20 cellular contexts compared by ENCODE assay signal in the genomic region with DNA sequence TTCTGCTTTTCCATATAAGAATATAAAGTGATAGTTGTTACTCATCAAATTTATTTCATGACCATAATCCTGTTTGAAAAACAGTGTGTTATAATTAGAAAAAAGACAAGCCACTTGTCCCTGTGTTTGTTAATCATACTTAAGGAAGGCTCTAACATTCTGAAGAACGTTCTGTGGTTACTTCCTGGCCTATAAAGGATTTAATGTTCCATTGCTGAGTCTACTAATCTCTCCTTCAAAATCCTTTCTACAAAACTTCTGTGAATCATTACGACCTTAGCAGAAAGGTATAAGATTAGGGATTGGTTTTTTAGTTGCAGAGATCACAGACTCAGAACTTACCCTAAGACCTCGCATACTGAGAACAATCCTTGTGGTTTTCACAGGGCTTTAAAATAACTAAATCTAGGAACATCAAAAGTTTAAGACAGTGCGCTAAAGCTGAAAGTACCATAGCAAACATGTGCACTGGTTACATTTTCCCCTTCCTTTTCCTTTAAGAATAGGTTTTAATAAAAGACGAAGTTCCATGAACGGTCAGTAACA. TPM values are rescaled to one million over a fixed set of nuclear protein-coding genes. Genes with fewer than 3 reads are reported as not detected.
A peak's percentile ranks its signal among the peaks of the same experiment; 100 is the strongest.
DNase-seq lines count a peak whose midpoint lies in the region; ATAC-seq and TF ChIP-seq lines count a peak whose summit lies in the region.
"Had no signal": no experiment of that assay in that cellular context is flagged by ENCODE, and none has a peak within 500 bp of the region (broad histone marks: within the 10 kb centered on the region; RNA-seq: fewer than 3 reads in every experiment).

No MANE protein-coding gene starts in this region.

- no peak overlapping the region for H3K27ac ChIP-seq in BLaER1 treated with 17β-estradiol and CSF1 and Interleukin-3, amounts not matched to agents 10 nM and 100 nM
- no peak overlapping the region for H3K27ac ChIP-seq in heart left ventricle

- peaks cover 5 to 17% (median 14%) of the 10 kb centered on the region in 10 experiments; a peak in 16 of 20 replicates for H3K4me1 ChIP-seq in BLaER1 treated with 17β-estradiol and CSF1 and Interleukin-3, amounts not matched to agents 10 nM and 100 nM
- peaks cover 0 to 6% (median 0%) of the 10 kb centered on the region in 12 donors for H3K4me1 ChIP-seq in heart left ventricle

- TF ChIP-seq CTCF in fibroblast of villous mesenchyme (IDR thresholded peaks at IDR 0.05; ENCODE audit: insufficient read depth, low read depth, low read length) (no peak), heart left ventricle (IDR thresholded peaks at IDR 0.05) (no peak)

- no peaks in the 10 kb centered on the region for H4K20me1 ChIP-seq in BLaER1 treated with 17β-estradiol and CSF1 and Interleukin-3, amounts not matched to agents 10 nM and 100 nM

- ATAC-seq in GM18520 (IDR thresholded peaks at IDR 0.05; ENCODE audit: unreplicated experiment) (no peak), heart left ventricle (no peak)
- ATAC-seq: Panc1 had no signal

- no peaks in the 10 kb centered on the region for H3K27me3 ChIP-seq in BLaER1 treated with 17β-estradiol and CSF1 and Interleukin-3, amounts not matched to agents 10 nM and 100 nM
- no peaks in the 10 kb centered on the region for H3K27me3 ChIP-seq in heart left ventricle

- H3K4me3 ChIP-seq in BLaER1 treated with 17β-estradiol and CSF1 and Interleukin-3, amounts not matched to agents 10 nM and 100 nM = no peak overlapping the region
- H3K4me3 ChIP-seq in fibroblast of villous mesenchyme (ENCODE audit: low read depth, low read length) (no peak overlapping the region), heart left ventricle (no peak overlapping the region)

- no peak overlapping the region for H3K9ac ChIP-seq in BLaER1 treated with 17β-estradiol and CSF1 and Interleukin-3, amounts not matched to agents 10 nM and 100 nM

- H3K9me3 ChIP-seq in BLaER1 treated with 17β-estradiol and CSF1 and Interleukin-3, amounts not matched to agents 10 nM and 100 nM (replicated peaks in 1 of 11) = peaks cover 13 to 20% (median 17%) of the 10 kb centered on the region in 11 experiments
- peaks cover 0 to 11% (median 2%) of the 10 kb centered on the region in 12 donors for H3K9me3 ChIP-seq in heart left ventricle

- DNase-seq in LHCN-M2 (ENCODE audit: low read depth) = peak; percentile 56
- DNase-seq in fibroblast of villous mesenchyme (ENCODE audit: low read depth) = peak; percentile 69
- DNase-seq in renal cortical epithelial cell (ENCODE audit: low read depth) = peak; percentile 51
- no peak for DNase-seq in nucleus accumbens (lab: John Stamatoyannopoulos, UW)
- DNase-seq in SHP77 (lab: John Stamatoyannopoulos, UW) = no peak
- no peak for DNase-seq in heart left ventricle
- DNase-seq: AML-193, DMS53, GDM1, H7, KG1, NCI-H1105, NCI-H146, NCI-H2029 treated with DMSO at 0.1 percent for 48 hours, NCI-H345, NCI-H524 treated with DMSO at 0.1 percent for 48 hours, NCI-H82 had no signal

- no peak for TF ChIP-seq POLR2A in heart left ventricle (IDR thresholded peaks at IDR 0.05)

- WGBS in heart left ventricle, 4 donors = 84 to 90% (median 89%) methylated on average over 6 of the region's 6 CpGs

- peak overlapping the region in 8 of 11 experiments; percentile 1 to 41 (median 36); a peak in 10 of 22 replicates for H3K4me2 ChIP-seq in BLaER1 treated with 17β-estradiol and CSF1 and Interleukin-3, amounts not matched to agents 10 nM and 100 nM

- H3K36me3 ChIP-seq in BLaER1 treated with 17β-estradiol and CSF1 and Interleukin-3, amounts not matched to agents 10 nM and 100 nM = 0 out of 22 replicates have a peak, but pooled peaks cover 0 to 4% (median 0%) of the 10 kb centered on the region in 11 experiments
- no peaks in the 10 kb centered on the region for H3K36me3 ChIP-seq in heart left ventricle

- intact Hi-C loops in heart left ventricle (cut with DNase I) = loop anchor here in 5 of 10 donors (5.0 to 10.0 kb wide), 3 partner anchors 45 to 163 kb away; no protein-coding TSS in a partner anchor

RNA-seq across cellular contexts. Expression of a gene that starts 48.3 kb away (rescaled TPM):
- total RNA-seq in LHCN-M2 (2014; rRNA removed) = 5.1 and 7.2 TPM in 2 replicates
- polyA plus RNA-seq in LHCN-M2 (2012) = 0.01 TPM
- 1.6 and 1.7 TPM in 2 replicates for total RNA-seq in fibroblast of villous mesenchyme
- total RNA-seq in renal cortical epithelial cell = 10.3 and 19.4 TPM in 2 replicates
- total RNA-seq in heart left ventricle = 1 to 10 TPM; 1.1 to 8.2 (median 2.9) TPM
- 1 to 10 TPM in 1 of 2 donors, under 1 TPM in 1; 0.69 to 4.0 TPM for polyA plus RNA-seq in heart left ventricle

Comparison
In these comparisons a context has a peak if more than half of its experiments do, and no peak if none do; other contexts are left out.
1. DNase-seq: peak in LHCN-M2 (single experiment), fibroblast of villous mesenchyme (single experiment) and renal cortical epithelial cell (single experiment); none in nucleus accumbens (0 of 56), SHP77 (0 of 2) and heart left ventricle (0 of 5).